ENCODE assay signal across 9 cellular contexts in the genomic region with DNA sequence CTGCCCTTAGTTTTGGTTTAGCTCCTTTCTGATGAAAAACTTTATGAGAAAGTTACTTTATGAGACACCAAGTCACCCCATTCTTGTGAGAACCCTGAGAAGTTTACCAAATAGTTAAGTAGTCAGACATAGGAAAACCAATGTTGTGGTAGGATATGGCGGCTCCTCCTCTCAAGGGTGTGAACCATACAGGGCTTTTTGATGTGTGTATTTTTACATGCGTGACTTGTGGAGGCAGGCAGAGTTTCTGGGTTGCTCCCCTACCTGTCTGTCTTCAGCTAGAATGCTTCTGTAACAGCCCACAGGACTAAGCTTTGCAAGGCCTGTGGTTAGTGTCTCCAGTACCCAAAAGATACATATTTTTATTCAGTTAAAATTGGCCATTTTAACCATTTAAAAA. TPM values are rescaled to one million over a fixed set of nuclear protein-coding genes. Genes with fewer than 3 reads are reported as not detected.
DNase-seq lines count a peak whose midpoint lies in the region; ATAC-seq and TF ChIP-seq lines count a peak whose summit lies in the region.
"Had no signal": no experiment of that assay in that cellular context is flagged by ENCODE, and none has a peak within 500 bp of the region (broad histone marks: within the 10 kb centered on the region; RNA-seq: fewer than 3 reads in every experiment).

No MANE protein-coding gene starts in this region.

- H3K4me3 ChIP-seq in CD8-positive, alpha-beta T cell (ENCODE audit: low read depth, low read length) = peak overlapping the region; percentile 26
- no peak overlapping the region for H3K4me3 ChIP-seq in right cardiac atrium (ENCODE audit: low read length)

- no peaks in the 10 kb centered on the region for H3K36me3 ChIP-seq in CD8-positive, alpha-beta T cell (ENCODE audit: insufficient read depth, low read length)

- CTCF ChIA-PET in CD8-positive, alpha-beta T cell (lab: Charles Lee) = interaction anchor here (1.1 to 3.2 kb wide), 11 partner anchors 11 to 66 kb away, joined by 3 to 30 read pairs (median 5); a partner anchor contains a TSS

- H3K4me3 Mint-ChIP-seq in CD8-positive, alpha-beta T cell = peak overlapping the region; percentile 78
- no peak overlapping the region for H3K4me3 Mint-ChIP-seq in HFFc6

- H3K27me3 Mint-ChIP-seq in CD8-positive, alpha-beta T cell (ENCODE audit: low read depth) = no peaks in the 10 kb centered on the region
- no peaks in the 10 kb centered on the region for H3K27me3 Mint-ChIP-seq in HFFc6 (ENCODE audit: insufficient read depth)

- 89% methylated on average over 2 of the region's 2 CpGs for WGBS in right cardiac atrium

- peaks cover 91% of the 10 kb centered on the region for H3K4me1 Mint-ChIP-seq in CD8-positive, alpha-beta T cell (ENCODE audit: low read depth)
- H3K4me1 Mint-ChIP-seq in HFFc6 (ENCODE audit: low read depth) = peaks cover 30% of the 10 kb centered on the region

- no peak for TF ChIP-seq CTCF in CD8-positive, alpha-beta T cell (IDR thresholded peaks at IDR 0.05)
- no peak for TF ChIP-seq CTCF in HFFc6 (IDR thresholded peaks at IDR 0.05)

- peak overlapping the region; percentile 56 for H3K27ac ChIP-seq in CD8-positive, alpha-beta T cell (ENCODE audit: low read depth, low read length)
- peak overlapping the region; percentile 42 for H3K27ac ChIP-seq in right cardiac atrium (ENCODE audit: low read length)

- H3K27me3 ChIP-seq in CD8-positive, alpha-beta T cell (ENCODE audit: insufficient read depth, low read length) = no peaks in the 10 kb centered on the region
- H3K27me3 ChIP-seq in right cardiac atrium (ENCODE audit: control insufficient read depth, insufficient read depth) = no peaks in the 10 kb centered on the region

- intact Hi-C loops in CD8-positive, alpha-beta T cell (cut with DNase I, micrococcal nuclease) = loop anchor here (1.0 to 10.0 kb wide), 7 partner anchors 9 to 644 kb away; a partner anchor contains a TSS
- intact Hi-C loops in right cardiac atrium (cut with DNase I) = no loop called here

- DNase-seq in CD8-positive, alpha-beta T cell = peak; percentile 36 to 83 (median 68)
- DNase-seq in activated CD4-positive, alpha-beta T cell treated with anti-CD3 and anti-CD28 coated beads, Interleukin-2, amount 50 U/mL, for 1 hour = peak; percentile 51
- DNase-seq in right cardiac atrium (no peak), NCI-H524 treated with DMSO at 0.1 percent for 48 hours (lab: John Stamatoyannopoulos, UW) (no peak), HFFc6 (no peak), NCI-H1105 treated with DMSO at 0.1 percent for 48 hours (lab: John Stamatoyannopoulos, UW) (no peak)

- peaks cover 17% of the 10 kb centered on the region for H3K36me3 Mint-ChIP-seq in CD8-positive, alpha-beta T cell
- H3K36me3 Mint-ChIP-seq in HFFc6 (ENCODE audit: low read depth) = peaks cover 8% of the 10 kb centered on the region; the same call in 1 of the 2 replicates

- H3K4me1 ChIP-seq in CD8-positive, alpha-beta T cell (ENCODE audit: insufficient read depth, low read length) = peaks cover 91% of the 10 kb centered on the region
- H3K4me1 ChIP-seq in right cardiac atrium (ENCODE audit: control insufficient read depth, insufficient read depth, low read length) = peaks cover 19% of the 10 kb centered on the region

- no peaks in the 10 kb centered on the region for H3K9me3 ChIP-seq in CD8-positive, alpha-beta T cell (ENCODE audit: low read length)
- H3K9me3 ChIP-seq in right cardiac atrium (ENCODE audit: control insufficient read depth, low read length) = no peaks in the 10 kb centered on the region

- H3K27ac Mint-ChIP-seq in CD8-positive, alpha-beta T cell = peak overlapping the region; percentile 99
- no peak overlapping the region for H3K27ac Mint-ChIP-seq in HFFc6

- POLR2A ChIA-PET in CD8-positive, alpha-beta T cell (lab: Charles Lee) = interaction anchor here (0.7 to 3.2 kb wide), 14 partner anchors 9 to 165 kb away, joined by 3 to 38 read pairs (median 4); a partner anchor contains a TSS

- ATAC-seq in CD8-positive, alpha-beta T cell = peak; percentile 75
- ATAC-seq in HG02884 (IDR thresholded peaks at IDR 0.05; ENCODE audit: unreplicated experiment) (peak; percentile 61), right cardiac atrium (no peak), HG03139 (IDR thresholded peaks at IDR 0.05; ENCODE audit: unreplicated experiment) (no peak)

- peaks cover 4% of the 10 kb centered on the region for H3K9me3 Mint-ChIP-seq in CD8-positive, alpha-beta T cell
- H3K9me3 Mint-ChIP-seq in HFFc6 = no peaks in the 10 kb centered on the region

RNA-seq across cellular contexts. Expression of a gene that starts 18.3 kb away (rescaled TPM):
- 10 to 100 TPM; 62.0 to 63.0 TPM for total RNA-seq in CD8-positive, alpha-beta T cell
- 10 to 100 TPM; 41.7 to 52.2 (median 48.3) TPM for total RNA-seq in right cardiac atrium
- polyA plus RNA-seq in right cardiac atrium = 47.5 TPM
- total RNA-seq in HFFc6 (2021; fragmentation: NEBNext Ultra II Directional; extraction: Animal tissue kit (Norgen Biotek cat#: 25700)) = 10 to 100 TPM; 38.8 to 53.5 (median 46.4) TPM

RNA-seq across cellular contexts. Expression of a gene that starts 39.2 kb away (rescaled TPM):
- total RNA-seq in CD8-positive, alpha-beta T cell = 10 to 100 TPM; 31.9 to 36.2 TPM
- total RNA-seq in right cardiac atrium = under 1 TPM in 2 of 4 donors, not detected in 2; 0.21 to 0.37 TPM
- polyA plus RNA-seq in right cardiac atrium = not detected
- total RNA-seq in HFFc6 (2021; fragmentation: NEBNext Ultra II Directional; extraction: Animal tissue kit (Norgen Biotek cat#: 25700)) = not detected
- total RNA-seq: Daoy had no signal

Comparison
In these comparisons a context has a peak if more than half of its experiments do, and no peak if none do; other contexts are left out.
1. ATAC-seq: peak in CD8-positive, alpha-beta T cell (single experiment) and HG02884 (single experiment); none in right cardiac atrium (0 of 2) and HG03139 (single experiment).
2. DNase-seq: peak in CD8-positive, alpha-beta T cell (7 of 7) and activated CD4-positive, alpha-beta T cell treated with anti-CD3 and anti-CD28 coated beads, Interleukin-2, amount 50 U/mL, for 1 hour (single experiment); none in right cardiac atrium (0 of 3), NCI-H524 treated with DMSO at 0.1 percent for 48 hours (single experiment), HFFc6 (single experiment) and NCI-H1105 treated with DMSO at 0.1 percent for 48 hours (single experiment).
3. RNA of a gene that starts 39.2 kb away (total RNA-seq): 31.9 to 36.2 TPM in CD8-positive, alpha-beta T cell; 0.21 to 0.37 TPM in right cardiac atrium and not detected in HFFc6; every median in the first group is over 10 times any median in the second.
4. intact Hi-C loops: an anchor here in CD8-positive, alpha-beta T cell (1.0 to 10.0 kb wide); none called in right cardiac atrium.